In genomic region chr1:58436615-58437297, GRCh38 we compare ENCODE assay signal across 20 cellular contexts.
"Had no signal": no experiment of that assay in that cellular context is flagged by ENCODE, and none has a peak within 500 bp of the region (broad histone marks: within the 10 kb centered on the region; RNA-seq: fewer than 3 reads in every experiment).

No MANE protein-coding gene starts in this region.

- H3K9me3 ChIP-seq: colonic mucosa, gastrocnemius medialis, heart right ventricle, right atrium auricular region, stomach, thoracic aorta, transverse colon had no signal

- DNase-seq: colonic mucosa; effector CD4-positive, alpha-beta T cell; gastrocnemius medialis; heart right ventricle; hypothalamus; kidney glomerular epithelial cell; mammary epithelial cell; natural killer cell; small intestine; stimulated activated CD4-positive, alpha-beta T cell treated with anti-CD3 and anti-CD28 coated beads, Interleukin-12 subunit alpha, Interleukin-12 subunit beta, amount 100 ng/mL, for 4 hours; stimulated activated naive CD4-positive, alpha-beta T cell; stomach; substantia nigra; transverse colon had no signal

- H3K4me1 ChIP-seq: colonic mucosa, gastrocnemius medialis, stomach, transverse colon had no signal

- ATAC-seq: esophagus mucosa, gastrocnemius medialis, heart right ventricle, natural killer cell had no signal

- H3K4me1 Mint-ChIP-seq: natural killer cell, neural crest cell had no signal

- H3K9me3 Mint-ChIP-seq: mesothelial cell of epicardium, natural killer cell, neural crest cell had no signal

- H3K27me3 ChIP-seq: colonic mucosa, gastrocnemius medialis, heart right ventricle, right atrium auricular region, stomach, transverse colon had no signal

- H3K36me3 Mint-ChIP-seq: mesothelial cell of epicardium, natural killer cell had no signal

- H3K4me3 ChIP-seq: colonic mucosa, gastrocnemius medialis, heart right ventricle, right atrium auricular region, stomach, thoracic aorta, transverse colon had no signal

- H3K36me3 ChIP-seq: colonic mucosa, gastrocnemius medialis, heart right ventricle, right atrium auricular region, thoracic aorta, transverse colon had no signal

- FAIRE-seq: islet of Langerhans, small intestine had no signal

- H3K27ac Mint-ChIP-seq: mesothelial cell of epicardium, natural killer cell had no signal

- H3K27ac ChIP-seq: colonic mucosa, gastrocnemius medialis, heart right ventricle, right atrium auricular region, stomach, thoracic aorta, transverse colon had no signal

- H3K4me3 Mint-ChIP-seq: mesothelial cell of epicardium, natural killer cell, neural crest cell had no signal
